In the genomic region with DNA sequence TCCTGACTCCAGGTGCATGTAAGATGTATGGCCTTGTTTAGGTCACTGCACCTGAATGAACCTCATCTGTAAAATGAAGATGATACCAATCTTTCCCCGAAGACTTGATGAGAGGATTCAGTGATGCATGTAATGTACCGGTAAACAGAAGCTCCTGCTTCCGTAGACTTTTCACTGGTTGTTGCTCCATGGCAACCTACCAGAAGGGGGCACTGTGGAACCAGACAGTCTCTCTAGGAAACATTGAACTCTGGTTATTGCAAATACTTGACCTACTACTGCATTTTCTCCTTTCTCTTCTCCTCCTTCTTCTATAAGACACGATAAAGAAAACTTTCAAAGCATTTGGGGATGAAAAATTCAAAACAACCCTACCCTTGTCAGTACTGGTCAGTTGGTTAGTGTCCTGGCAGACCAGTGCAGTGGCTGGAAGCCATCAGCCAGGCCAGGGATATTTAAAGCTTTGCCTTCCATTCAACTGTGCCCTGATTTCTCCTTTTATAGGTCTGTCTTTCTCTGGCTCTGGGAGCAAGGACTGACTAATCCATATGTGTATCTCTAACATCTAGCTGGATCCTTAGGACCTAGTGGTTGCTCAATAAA, we compare ENCODE assay signal across 8 cellular contexts.
DNase-seq lines count a peak whose midpoint lies in the region; ATAC-seq and TF ChIP-seq lines count a peak whose summit lies in the region.

No MANE protein-coding gene starts in this region.

- H3K27ac ChIP-seq in dorsolateral prefrontal cortex (no peak overlapping the region), neural progenitor cell (no peak overlapping the region), tibial nerve (no peak overlapping the region)

- H3K27me3 ChIP-seq in BJ (ENCODE audit: control insufficient read depth, insufficient read depth, low read length): no peaks in the 10 kb centered on the region
- H3K27me3 ChIP-seq in dorsolateral prefrontal cortex: peaks cover 0 to 7% (median 0%) of the 10 kb centered on the region in 45 donors
- H3K27me3 ChIP-seq in neural progenitor cell: no peaks in the 10 kb centered on the region
- no peaks in the 10 kb centered on the region for H3K27me3 ChIP-seq in tibial nerve

- no peak for TF ChIP-seq EP300 in tibial nerve (IDR thresholded peaks at IDR 0.05)

- no peaks in the 10 kb centered on the region for H3F3A ChIP-seq in neural progenitor cell (ENCODE audit: low read depth)

- no peak overlapping the region for H3K9ac ChIP-seq in neural progenitor cell

- H3K4me3 ChIP-seq in BJ (ENCODE audit: low read depth, low read length) (no peak overlapping the region), dorsolateral prefrontal cortex (no peak overlapping the region), neural progenitor cell (no peak overlapping the region), tibial nerve (no peak overlapping the region)

- no peak overlapping the region for H2AFZ ChIP-seq in neural progenitor cell (replicated peaks)

- CTCF ChIA-PET in BJ (lab: Yijun Ruan, JAX): interaction anchor here (0.6 to 6.4 kb wide), 31 partner anchors 9 to 674 kb away, joined by 3 to 116 read pairs (median 4); no protein-coding TSS in a partner anchor

- ATAC-seq in GM18867 (IDR thresholded peaks at IDR 0.05; ENCODE audit: unreplicated experiment) (peak; percentile 72), GM21619 (IDR thresholded peaks at IDR 0.05; ENCODE audit: unreplicated experiment) (no peak)

- H3K36me3 ChIP-seq in BJ (ENCODE audit: control insufficient read depth, insufficient read depth, low read length) (no peaks in the 10 kb centered on the region), neural progenitor cell (no peaks in the 10 kb centered on the region), tibial nerve (no peaks in the 10 kb centered on the region)

- no peaks in the 10 kb centered on the region for H4K20me1 ChIP-seq in neural progenitor cell (ENCODE audit: low read depth)

- H3K4me1 ChIP-seq in neural progenitor cell: peaks cover 9% of the 10 kb centered on the region
- peaks cover 0 to 5% (median 0%) of the 10 kb centered on the region in 4 donors for H3K4me1 ChIP-seq in tibial nerve

- peaks cover 5% of the 10 kb centered on the region for H3K4me1 Mint-ChIP-seq in neural progenitor cell

- no peak for TF ChIP-seq POLR2A in tibial nerve (IDR thresholded peaks at IDR 0.05)

- DNase-seq in BJ (ENCODE audit: low read depth) (no peak), NCI-H748 (lab: John Stamatoyannopoulos, UW; ENCODE audit: unreplicated experiment) (peak; percentile 49), dorsolateral prefrontal cortex (peak in 3 of 10 donors; percentile 34 to 52 (median 35)), neural progenitor cell (ENCODE audit: low spot score) (peak; percentile 74), NCI-H1048 (lab: John Stamatoyannopoulos, UW) (no peak), tibial nerve (ENCODE audit: low spot score in 2 of 2) (no peak)

- intact Hi-C loops in dorsolateral prefrontal cortex (cut with DNase I): loop anchor here (2.0 to 5.0 kb wide), 2 partner anchors 164 kb away; no protein-coding TSS in a partner anchor

- H3K36me3 Mint-ChIP-seq in neural progenitor cell: no peaks in the 10 kb centered on the region

- H3K27ac Mint-ChIP-seq in neural progenitor cell: no peak overlapping the region

- H3K4me3 Mint-ChIP-seq in neural progenitor cell: no peak overlapping the region

- H3K9me3 Mint-ChIP-seq in neural progenitor cell: no peaks in the 10 kb centered on the region

- no peak overlapping the region for H3K4me2 ChIP-seq in neural progenitor cell

- H3K27me3 Mint-ChIP-seq in neural progenitor cell (ENCODE audit: insufficient read depth, low read depth): no peaks in the 10 kb centered on the region

- POLR2A ChIA-PET in BJ (lab: Charles Lee): no interaction called here

- no peaks in the 10 kb centered on the region for H3K79me2 ChIP-seq in neural progenitor cell (ENCODE audit: low read depth)

- TF ChIP-seq CTCF in BJ (IDR thresholded peaks at IDR 0.05; ENCODE audit: insufficient read depth, low read depth, low read length) (peak; percentile 83), dorsolateral prefrontal cortex (IDR thresholded peaks at IDR 0.05 in 54 of 56, conservative IDR thresholded peaks at IDR 0.05 in 2 of 56; ENCODE audit: low read depth in 1 of 56, partially characterized antibody in 56 of 56) (peak; percentile 23 to 69 (median 54)), neural progenitor cell (IDR thresholded peaks at IDR 0.05) (peak; percentile 87), tibial nerve (IDR thresholded peaks at IDR 0.05) (peak in 1 of 5 experiments; percentile 6)

- WGBS in tibial nerve, 2 donors: 30 to 31% methylated on average over 4 of the region's 4 CpGs

- no peaks in the 10 kb centered on the region for H3K9me3 ChIP-seq in neural progenitor cell (ENCODE audit: low read depth)
- peaks cover 0 to 3% (median 0%) of the 10 kb centered on the region in 4 donors for H3K9me3 ChIP-seq in tibial nerve

Comparison
In these comparisons a context has a peak if more than half of its experiments do, and no peak if none do; other contexts are left out.
1. DNase-seq: peak in NCI-H748 (single experiment) and neural progenitor cell (single experiment); none in BJ (single experiment), NCI-H1048 (single experiment) and tibial nerve (0 of 2).